In genomic region chr6:105172515-105172914, GRCh38 we compare ENCODE assay signal across 1 cellular context. TPM values are rescaled to one million over a fixed set of nuclear protein-coding genes. Genes with fewer than 3 reads are reported as not detected.
"Had no signal": no experiment of that assay in that cellular context is flagged by ENCODE, and none has a peak within 500 bp of the region (broad histone marks: within the 10 kb centered on the region; RNA-seq: fewer than 3 reads in every experiment).

No MANE protein-coding gene starts in this region.

RNA-seq across cellular contexts. Expression of gene POPDC3, which starts 7.3 kb away (rescaled TPM):
- total RNA-seq: GM12878 had no signal
